13 cellular contexts compared by ENCODE assay signal in the genomic region with DNA sequence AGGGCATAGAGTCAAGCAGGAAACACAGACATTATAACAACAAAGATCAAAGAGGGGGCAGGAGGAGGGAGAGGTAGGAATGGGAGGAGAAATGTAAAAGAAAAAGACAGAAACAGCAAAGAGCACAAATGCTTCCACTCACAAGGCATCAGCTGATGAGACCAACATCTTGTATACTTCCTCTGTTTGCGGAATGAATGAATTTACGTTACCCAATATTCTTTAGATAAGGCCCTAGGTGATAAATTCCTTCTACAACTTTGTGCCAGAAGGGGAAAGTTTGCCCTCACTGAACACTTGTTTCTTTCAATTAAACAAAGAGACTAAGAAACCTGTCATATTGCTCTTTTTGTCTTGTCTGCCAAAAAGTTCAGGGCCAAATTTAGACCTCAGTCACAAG.
"Had no signal": no experiment of that assay in that cellular context is flagged by ENCODE, and none has a peak within 500 bp of the region (broad histone marks: within the 10 kb centered on the region; RNA-seq: fewer than 3 reads in every experiment).

No MANE protein-coding gene starts in this region.

- FAIRE-seq: kidney had no signal

- H3K36me3 ChIP-seq: prostate gland, sigmoid colon, transverse colon had no signal

- ATAC-seq: activated naive CD4-positive, alpha-beta T cell treated with anti-CD3 and anti-CD28 coated beads, Interleukin-2, amount 50 U/mL, for 72 hours; foreskin keratinocyte; naive thymus-derived CD8-positive, alpha-beta T cell had no signal

- H3K4me1 ChIP-seq: foreskin keratinocyte, prostate gland, transverse colon had no signal

- H3K4me3 ChIP-seq: dorsolateral prefrontal cortex, prostate gland, sigmoid colon, transverse colon had no signal

- DNase-seq: activated CD4-positive, alpha-beta T cell treated with anti-CD3 and anti-CD28 coated beads, Interleukin-2, amount 50 U/mL, for 1 hour; activated effector memory CD4-positive, alpha-beta T cell treated with Interleukin-2 at 50 U/mL for 16 hours; activated T-cell treated with anti-CD3 and anti-CD28 coated beads, Interleukin-2, amount 50 U/mL, for 1 hour; dorsolateral prefrontal cortex; foreskin keratinocyte; kidney; naive thymus-derived CD8-positive, alpha-beta T cell; sigmoid colon; stimulated activated naive CD4-positive, alpha-beta T cell; substantia nigra; transverse colon had no signal

- H3K9me3 ChIP-seq: prostate gland, sigmoid colon, transverse colon had no signal

- H3K27ac ChIP-seq: dorsolateral prefrontal cortex, foreskin keratinocyte, prostate gland, transverse colon had no signal
